In the genomic region with DNA sequence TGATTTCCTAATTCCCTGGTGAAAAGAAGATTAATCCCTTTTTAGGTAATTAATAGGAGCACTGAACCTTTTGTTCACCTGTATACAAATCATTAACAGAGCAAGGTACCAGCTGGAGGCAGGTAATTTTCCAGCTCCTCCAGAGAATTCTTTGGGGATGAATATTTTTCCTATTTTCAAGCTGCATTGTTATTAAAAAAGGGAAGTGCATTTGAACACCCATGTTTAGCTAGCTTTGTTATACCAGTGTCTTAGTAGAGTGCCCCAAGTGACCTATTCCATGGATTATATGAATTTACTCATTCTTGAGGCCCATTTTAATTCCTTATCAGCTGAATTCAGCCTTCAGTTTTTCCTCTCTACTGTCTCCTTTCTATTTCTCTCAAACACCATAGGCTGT, we compare ENCODE assay signal across 28 cellular contexts.
"Had no signal": no experiment of that assay in that cellular context is flagged by ENCODE, and none has a peak within 500 bp of the region (broad histone marks: within the 10 kb centered on the region; RNA-seq: fewer than 3 reads in every experiment).

No MANE protein-coding gene starts in this region.

- H3K4me1 ChIP-seq: colonic mucosa, esophagus muscularis mucosa, gastrocnemius medialis, gastroesophageal sphincter, heart left ventricle, heart right ventricle had no signal

- H3K4me3 ChIP-seq: colonic mucosa, coronary artery, dorsolateral prefrontal cortex, esophagus muscularis mucosa, esophagus squamous epithelium, gastrocnemius medialis, gastroesophageal sphincter, heart left ventricle, heart right ventricle, hepatocyte had no signal

- H3K79me2 ChIP-seq: hepatocyte had no signal

- H3K27ac ChIP-seq: colonic mucosa, coronary artery, dorsolateral prefrontal cortex, epithelial cell of prostate, esophagus muscularis mucosa, esophagus squamous epithelium, foreskin keratinocyte, gastrocnemius medialis, gastroesophageal sphincter, heart left ventricle, heart right ventricle, hepatocyte had no signal

- ATAC-seq: effector memory CD8-positive, alpha-beta T cell; esophagus mucosa; foreskin keratinocyte; gastrocnemius medialis; gastroesophageal sphincter; heart left ventricle; heart right ventricle had no signal

- DNase-seq: colonic mucosa; cortex of kidney; dermis blood vessel endothelial cell; dorsolateral prefrontal cortex; effector CD4-positive, alpha-beta T cell; effector CD8-positive, alpha-beta T cell; effector memory CD4-positive, alpha-beta T cell; effector memory CD8-positive, alpha-beta T cell; endodermal cell; erythroblast; esophagus squamous epithelium; foreskin fibroblast; foreskin keratinocyte; foreskin melanocyte; gastrocnemius medialis; glutamatergic neuron; head of caudate nucleus; heart left ventricle; heart right ventricle had no signal

- H3K36me3 ChIP-seq: colonic mucosa, esophagus muscularis mucosa, esophagus squamous epithelium, gastrocnemius medialis, gastroesophageal sphincter, heart left ventricle, heart right ventricle had no signal

- H3K27me3 ChIP-seq: colonic mucosa, dorsolateral prefrontal cortex, esophagus muscularis mucosa, esophagus squamous epithelium, foreskin keratinocyte, gastrocnemius medialis, gastroesophageal sphincter, heart left ventricle, heart right ventricle, hepatocyte had no signal

- FAIRE-seq: colon, endometrium, frontal cortex had no signal

- H3K4me2 ChIP-seq: hepatocyte had no signal

- H3K9me3 ChIP-seq: colonic mucosa, gastrocnemius medialis had no signal

- H2AFZ ChIP-seq: hepatocyte had no signal
